ENCODE assay signal across 22 cellular contexts in the genomic region with DNA sequence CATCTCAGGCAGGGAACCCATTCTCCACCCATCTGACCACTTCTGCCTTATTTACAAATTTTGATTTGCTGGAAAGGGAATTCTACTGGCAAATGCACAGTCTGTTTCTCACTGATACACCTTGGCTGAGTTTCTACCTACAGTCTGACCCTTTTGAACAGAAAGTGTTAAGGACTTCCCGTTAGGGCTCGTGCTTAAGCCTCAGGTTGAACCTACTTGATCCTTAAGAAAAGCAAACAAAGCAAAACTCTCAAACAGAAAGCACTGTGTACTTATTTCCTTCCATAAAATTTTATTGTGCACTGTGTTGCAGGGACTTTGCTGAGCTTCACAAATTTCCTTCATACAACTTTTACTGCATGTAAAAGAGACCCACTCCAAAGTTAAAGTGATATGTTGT.
"Had no signal": no experiment of that assay in that cellular context is flagged by ENCODE, and none has a peak within 500 bp of the region (broad histone marks: within the 10 kb centered on the region; RNA-seq: fewer than 3 reads in every experiment).

No MANE protein-coding gene starts in this region.

- H3K36me3 Mint-ChIP-seq: activated naive CD8-positive, alpha-beta T cell treated with anti-CD3 and anti-CD28 coated beads, Interleukin-2, amount 10 ng/mL, durations not matched to agents 7 days and 5 days; T-cell had no signal

- H3K4me3 Mint-ChIP-seq: activated CD8-positive, alpha-beta T cell treated with anti-CD3 and anti-CD28 coated beads for 36 hours; activated naive CD8-positive, alpha-beta T cell treated with anti-CD3 and anti-CD28 coated beads, Interleukin-2, amount 10 ng/mL, durations not matched to agents 7 days and 5 days; activated T-cell treated with anti-CD3 and anti-CD28 coated beads, Interleukin-2, amount 50 U/mL, for 72 hours; T-cell had no signal

- H3K9me3 Mint-ChIP-seq: activated naive CD8-positive, alpha-beta T cell treated with anti-CD3 and anti-CD28 coated beads, Interleukin-2, amount 10 ng/mL, durations not matched to agents 7 days and 5 days had no signal

- H3K27ac Mint-ChIP-seq: activated CD8-positive, alpha-beta T cell treated with anti-CD3 and anti-CD28 coated beads for 36 hours; activated naive CD8-positive, alpha-beta T cell treated with anti-CD3 and anti-CD28 coated beads, Interleukin-2, amount 10 ng/mL, durations not matched to agents 7 days and 5 days; activated T-cell treated with anti-CD3 and anti-CD28 coated beads, Interleukin-2, amount 50 U/mL, for 72 hours; T-cell had no signal

- H3K27ac ChIP-seq: adrenal gland, SK-N-MC, WERI-Rb-1 had no signal

- ATAC-seq: activated CD4-positive, CD25-positive, alpha-beta regulatory T cell treated with anti-CD3 and anti-CD28 coated beads, Interleukin-2, amount 50 U/mL, for 24 hours; activated CD8-positive, alpha-beta T cell treated with anti-CD3 and anti-CD28 coated beads for 36 hours; activated T-cell treated with anti-CD3 and anti-CD28 coated beads, Interleukin-2, amount 50 U/mL, for 72 hours; K562; T-cell had no signal

- H3K4me1 ChIP-seq: adrenal gland had no signal

- H3K9me3 ChIP-seq: adrenal gland had no signal

- H3K36me3 ChIP-seq: adrenal gland, WERI-Rb-1 had no signal

- H3K27me3 ChIP-seq: adrenal gland had no signal

- H3K4me1 Mint-ChIP-seq: activated naive CD8-positive, alpha-beta T cell treated with anti-CD3 and anti-CD28 coated beads, Interleukin-2, amount 10 ng/mL, durations not matched to agents 7 days and 5 days; T-cell had no signal

- H3K4me3 ChIP-seq: adrenal gland, K562, SK-N-MC had no signal

- DNase-seq: activated CD4-positive, alpha-beta T cell treated with anti-CD3 and anti-CD28 coated beads for 4 hours; activated CD8-positive, alpha-beta memory T cell treated with anti-CD3 and anti-CD28 coated beads, Interleukin-2, amount 50 U/mL, for 4 hours; activated CD8-positive, alpha-beta T cell treated with anti-CD3 and anti-CD28 coated beads for 36 hours; activated naive CD4-positive, alpha-beta T cell treated with anti-CD3 and anti-CD28 coated beads, Interleukin-2, amount 50 U/mL, for 16 hours; activated naive CD8-positive, alpha-beta T cell treated with anti-CD3 and anti-CD28 coated beads, Interleukin-2, amount 10 ng/mL, durations not matched to agents 7 days and 5 days; activated T-cell treated with anti-CD3 and anti-CD28 coated beads, Interleukin-2, amount 50 U/mL, for 72 hours; adrenal gland; anterior cingulate cortex; Karpas-422; NCI-H1048; NCI-H146; NCI-H187 treated with DMSO at 0.1 percent for 48 hours; NCI-H2081 treated with DMSO at 0.1 percent for 48 hours; NCI-H446; NCI-H526 treated with DMSO at 0.1 percent for 48 hours; NCI-H82; SIG-M5; T-cell; WERI-Rb-1 had no signal

- H3K27me3 Mint-ChIP-seq: activated CD8-positive, alpha-beta T cell treated with anti-CD3 and anti-CD28 coated beads for 36 hours; activated naive CD8-positive, alpha-beta T cell treated with anti-CD3 and anti-CD28 coated beads, Interleukin-2, amount 10 ng/mL, durations not matched to agents 7 days and 5 days; T-cell had no signal
